25 cellular contexts compared by ENCODE assay signal in the genomic region with DNA sequence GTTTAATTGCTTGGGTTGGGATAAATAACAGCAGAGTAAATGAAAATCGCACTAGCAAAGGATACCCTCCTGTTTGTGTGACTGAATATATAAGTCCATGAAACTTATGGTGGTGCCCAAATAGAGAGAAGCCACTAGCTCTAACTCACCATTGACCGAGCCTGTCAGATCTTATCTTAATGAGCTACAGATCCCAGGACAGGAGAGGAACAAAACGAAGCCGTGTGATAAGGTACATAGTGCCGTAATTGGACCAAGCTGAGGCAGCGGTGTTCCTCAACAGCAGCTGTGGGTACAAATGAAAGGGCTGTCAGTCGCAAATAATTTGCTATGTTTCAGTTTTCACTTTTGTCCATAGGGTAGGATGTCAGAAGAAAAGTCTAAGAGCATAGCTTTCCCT.
A peak's percentile ranks its signal among the peaks of the same experiment; 100 is the strongest.
DNase-seq lines count a peak whose midpoint lies in the region; ATAC-seq, FAIRE-seq and TF ChIP-seq lines count a peak whose summit lies in the region.
"Had no signal": no experiment of that assay in that cellular context is flagged by ENCODE, and none has a peak within 500 bp of the region (broad histone marks: within the 10 kb centered on the region; RNA-seq: fewer than 3 reads in every experiment).

No MANE protein-coding gene starts in this region.

- no peak overlapping the region for H3K14ac ChIP-seq in H1 (ENCODE audit: insufficient read length)

- H3K56ac ChIP-seq in H1 (replicated peaks; ENCODE audit: insufficient read length, low read depth, low read length) = no peak overlapping the region

- intact Hi-C loops in psoas muscle (cut with DNase I) = no loop called here

- H3K9me3 ChIP-seq in H1 (ENCODE audit: insufficient read depth in 2 of 2, low read depth in 1 of 2, low read length in 1 of 2) (no peaks in the 10 kb centered on the region), psoas muscle (no peaks in the 10 kb centered on the region)
- H3K9me3 ChIP-seq: HAP-1, SJSA1 had no signal

- no peaks in the 10 kb centered on the region for H4K20me1 ChIP-seq in H1 (replicated peaks in 1 of 2; ENCODE audit: control insufficient read depth in 1 of 2, insufficient read depth in 2 of 2, low read length in 2 of 2)

- no peak overlapping the region for H3K4me2 ChIP-seq in H1 (ENCODE audit: insufficient read depth in 1 of 2, low read depth in 2 of 2, low read length in 2 of 2)
- H3K4me2 ChIP-seq: KMS-11, PC-9 had no signal

- no peaks in the 10 kb centered on the region for H3K79me2 ChIP-seq in H1 (ENCODE audit: control insufficient read depth in 1 of 2, insufficient read depth in 2 of 2, low read length in 2 of 2)

- H3K27me3 ChIP-seq in H1 (replicated peaks in 1 of 4; ENCODE audit: control insufficient read depth in 3 of 4, extremely low read depth in 1 of 4, insufficient read depth in 3 of 4, low read length in 3 of 4) (no peaks in the 10 kb centered on the region), psoas muscle (ENCODE audit: insufficient read depth in 3 of 3, low read length in 2 of 3) (no peaks in the 10 kb centered on the region)
- H3K27me3 ChIP-seq: SJSA1 had no signal

- TF ChIP-seq CTCF in H1 (IDR thresholded peaks at IDR 0.05; ENCODE audit: control extremely low read depth in 1 of 3, insufficient read depth in 1 of 3, low read depth in 1 of 3, low read length in 3 of 3) = no peak
- no peak for TF ChIP-seq CTCF in psoas muscle (IDR thresholded peaks at IDR 0.05)

- 91% methylated on average over 7 of the region's 7 CpGs; no CpG with 5 or more reads in 1 of the 2 experiments for WGBS in H1 (ENCODE audit: extremely low coverage in 1 of 2, insufficient coverage in 1 of 2, insufficient read length in 1 of 2, insufficient replicate concordance in 2 of 2, low coverage in 1 of 2, low lambda C conversion rate in 2 of 2, missing lambda C conversion rate in 1 of 2), 2 experiments
- WGBS in psoas muscle, 3 donors = 55 to 65% (median 58%) methylated on average over 7 of the region's 7 CpGs

- DNase-seq in OCI-M1 (lab: John Stamatoyannopoulos, UW) (peak; percentile 8), H1 (ENCODE audit: low read depth in 1 of 2, low spot score in 2 of 2) (no peak), retina (peak; percentile 31), psoas muscle (no peak), NK-92 (lab: John Stamatoyannopoulos, UW; ENCODE audit: unreplicated experiment) (no peak), NAMALWA (ENCODE audit: low spot score) (no peak)
- DNase-seq: DMS153; DND-41; GM23248; HFFc6; NCI-H1092; NCI-H1436; NCI-H187; NCI-H2107; NCI-H524; NCI-H774; NK-92 treated with Interleukin-12 subunit alpha and Interleukin-12 subunit beta, amount 100 ng/mL, for 24 hours; SW 1271 had no signal

- H2BK12ac ChIP-seq in H1 (ENCODE audit: low read depth, low read length) = no peak overlapping the region

- H2BK15ac ChIP-seq in H1 (ENCODE audit: low read length) = no peak overlapping the region

- H3K23ac ChIP-seq in H1 (ENCODE audit: insufficient read length) = peak overlapping the region; percentile 89

- TF ChIP-seq POLR2A in H1 (IDR thresholded peaks at IDR 0.05; ENCODE audit: control extremely low read depth in 1 of 2, low read depth in 2 of 2, low read length in 2 of 2) = no peak

- no peak overlapping the region for H3K4ac ChIP-seq in H1 (replicated peaks; ENCODE audit: insufficient read length, low read depth, low read length)

- H3K4me3 ChIP-seq in H1 (ENCODE audit: extremely low read depth in 1 of 4, insufficient read depth in 2 of 4, low read depth in 3 of 4, low read length in 4 of 4) = no peak overlapping the region
- H3K4me3 ChIP-seq in psoas muscle = no peak overlapping the region
- H3K4me3 ChIP-seq: GM23248, HAP-1, PC-9, SJSA1 had no signal

- H2AFZ ChIP-seq in H1 (ENCODE audit: low read length) = no peak overlapping the region
- H2AFZ ChIP-seq: GM23248, PC-9 had no signal

- H3K4me1 ChIP-seq in H1 (replicated peaks in 1 of 4; ENCODE audit: control insufficient read depth in 3 of 4, insufficient read depth in 4 of 4, low read length in 3 of 4) (no peaks in the 10 kb centered on the region), psoas muscle (no peaks in the 10 kb centered on the region)
- H3K4me1 ChIP-seq: HAP-1, SJSA1 had no signal

- no peak overlapping the region for H2BK20ac ChIP-seq in H1 (ENCODE audit: low read length)

- POLR2A ChIA-PET in H1 (lab: Charles Lee; ENCODE audit: partially characterized antibody) = no interaction called here

- no peak for TF ChIP-seq RAD21 in H1 (IDR thresholded peaks at IDR 0.05 in 1 of 2, conservative IDR thresholded peaks at IDR 0.05 in 1 of 2; ENCODE audit: low read depth in 2 of 2, low read length in 2 of 2)

- ATAC-seq in GM19351 (IDR thresholded peaks at IDR 0.05; ENCODE audit: unreplicated experiment) (peak; percentile 45), psoas muscle (no peak)
- ATAC-seq: Right ventricle myocardium inferior had no signal

- H4K5ac ChIP-seq in H1 (ENCODE audit: insufficient read length, low read depth, low read length) = no peak overlapping the region

- CTCF ChIA-PET in H1 (lab: Charles Lee; ENCODE audit: partially characterized antibody) = interaction anchor here (1.1 kb wide), 1 partner anchor 25 kb away, joined by 3 read pairs; no protein-coding TSS in a partner anchor

- H2AK5ac ChIP-seq in H1 (ENCODE audit: low read depth, low read length) = no peak overlapping the region

- H3K9ac ChIP-seq in H1 (replicated peaks in 1 of 4; ENCODE audit: extremely low read depth in 1 of 4, low read depth in 3 of 4, low read length in 3 of 4) = no peak overlapping the region
- H3K9ac ChIP-seq: GM23248, KMS-11 had no signal

- H3K36me3 ChIP-seq in H1 (ENCODE audit: control insufficient read depth in 2 of 4, insufficient read depth in 4 of 4, low read length in 3 of 4) (no peaks in the 10 kb centered on the region), psoas muscle (ENCODE audit: insufficient read depth in 1 of 2, low read depth in 1 of 2) (no peaks in the 10 kb centered on the region)
- H3K36me3 ChIP-seq: HAP-1, SJSA1 had no signal

- no peak overlapping the region for H2BK120ac ChIP-seq in H1 (replicated peaks; ENCODE audit: low read depth, low read length)

- FAIRE-seq in H1 (lab: Jason Lieb, UNC) = no peak
- FAIRE-seq: GM18507 had no signal

- no peaks in the 10 kb centered on the region for H3K79me1 ChIP-seq in H1 (ENCODE audit: low read depth, low read length)

- TF ChIP-seq EP300 in H1 (IDR thresholded peaks at IDR 0.05; ENCODE audit: borderline replicate concordance in 1 of 2, low read depth in 2 of 2, low read length in 2 of 2) = no peak

- H2BK5ac ChIP-seq in H1 (ENCODE audit: low read depth, low read length) = no peak overlapping the region

- H4K8ac ChIP-seq in H1 (ENCODE audit: extremely low read depth, insufficient read depth, low read length) = no peak overlapping the region

- H3K27ac ChIP-seq in H1 (ENCODE audit: low read depth, low read length) = no peak overlapping the region
- H3K27ac ChIP-seq in psoas muscle = no peak overlapping the region
- H3K27ac ChIP-seq: GM23248, KMS-11, PC-9, SJSA1 had no signal

- no peaks in the 10 kb centered on the region for H3K23me2 ChIP-seq in H1 (ENCODE audit: low read depth, low read length)

- H4K91ac ChIP-seq in H1 (replicated peaks; ENCODE audit: insufficient read length, low read length) = no peak overlapping the region

- no peak overlapping the region for H3K18ac ChIP-seq in H1 (ENCODE audit: extremely low read depth, low read length)

TF ChIP-seq in H1, 55 proteins besides CTCF, POLR2A, EP300 and RAD21:
- no peak for TF ChIP-seq TBP (IDR thresholded peaks at IDR 0.05; ENCODE audit: low read depth, low read length)

Comparison
In these comparisons a context has a peak if more than half of its experiments do, and no peak if none do; other contexts are left out.
1. DNase-seq: peak in OCI-M1 (single experiment) and retina (single experiment); none in H1 (0 of 2), psoas muscle (0 of 2), NK-92 (single experiment) and NAMALWA (single experiment).